Comparison of ENCODE assay signal across 14 cellular contexts in genomic region chr16:55809386-55809785, GRCh38. TPM values are rescaled to one million over a fixed set of nuclear protein-coding genes. Genes with fewer than 3 reads are reported as not detected.
DNase-seq lines count a peak whose midpoint lies in the region; ATAC-seq and TF ChIP-seq lines count a peak whose summit lies in the region.
"Had no signal": no experiment of that assay in that cellular context is flagged by ENCODE, and none has a peak within 500 bp of the region (broad histone marks: within the 10 kb centered on the region; RNA-seq: fewer than 3 reads in every experiment).

No MANE protein-coding gene starts in this region.

- no peak overlapping the region for H3K27ac Mint-ChIP-seq in WTC11
- no peak overlapping the region for H3K27ac Mint-ChIP-seq in stimulated activated memory B cell treated with anti-CD40 and anti-IgM and Interleukin-4, amounts not matched to agents 10 μg/mL and 1 μg/mL and 100 μg/mL, for 72 hours
- no peak overlapping the region for H3K27ac Mint-ChIP-seq in activated CD4-positive, alpha-beta memory T cell treated with anti-CD3 and anti-CD28 coated beads for 36 hours
- H3K27ac Mint-ChIP-seq: CD4-positive, CD25-positive, alpha-beta regulatory T cell had no signal

- peaks cover 23% of the 10 kb centered on the region for H3K4me1 Mint-ChIP-seq in WTC11
- H3K4me1 Mint-ChIP-seq in stimulated activated memory B cell treated with anti-CD40 and anti-IgM and Interleukin-4, amounts not matched to agents 10 μg/mL and 1 μg/mL and 100 μg/mL, for 72 hours, result no peaks in the 10 kb centered on the region
- no peaks in the 10 kb centered on the region for H3K4me1 Mint-ChIP-seq in activated CD4-positive, alpha-beta memory T cell treated with anti-CD3 and anti-CD28 coated beads for 36 hours (ENCODE audit: low read depth)
- H3K4me1 Mint-ChIP-seq: CD4-positive, CD25-positive, alpha-beta regulatory T cell had no signal

- peaks cover 18% of the 10 kb centered on the region for H3K27me3 Mint-ChIP-seq in WTC11 (ENCODE audit: low read depth)
- H3K27me3 Mint-ChIP-seq in stimulated activated memory B cell treated with anti-CD40 and anti-IgM and Interleukin-4, amounts not matched to agents 10 μg/mL and 1 μg/mL and 100 μg/mL, for 72 hours, result peaks cover 20% of the 10 kb centered on the region
- peaks cover 5% of the 10 kb centered on the region for H3K27me3 Mint-ChIP-seq in activated CD4-positive, alpha-beta memory T cell treated with anti-CD3 and anti-CD28 coated beads for 36 hours

- peak; percentile 11 for DNase-seq in activated CD8-positive, alpha-beta memory T cell treated with anti-CD3 and anti-CD28 coated beads for 24 hours
- no peak for DNase-seq in activated CD8-positive, alpha-beta memory T cell treated with anti-CD3 and anti-CD28 coated beads, Interleukin-2, amount 50 U/mL, for 48 hours
- DNase-seq in WTC11 (ENCODE audit: low spot score) (no peak), islet precursor cell (peak; percentile 40), GM10266 (ENCODE audit: extremely low spot score) (no peak), D341Med (ENCODE audit: low spot score) (no peak)
- no peak for DNase-seq in activated CD4-positive, alpha-beta memory T cell treated with anti-CD3 and anti-CD28 coated beads for 36 hours
- DNase-seq: AML-193; Calu3; CD4-positive, CD25-positive, alpha-beta regulatory T cell; DMS79 had no signal

- intact Hi-C loops in activated CD4-positive, alpha-beta memory T cell treated with anti-CD3 and anti-CD28 coated beads for 36 hours (cut with micrococcal nuclease), result no loop called here

- ATAC-seq in WTC11, result peak; percentile 84
- peak; percentile 24 for ATAC-seq in stimulated activated memory B cell treated with anti-CD40 and anti-IgM and Interleukin-4, amounts not matched to agents 10 μg/mL and 1 μg/mL and 100 μg/mL, for 72 hours
- ATAC-seq: HCT116 had no signal

- CTCF ChIA-PET in WTC11 (lab: Charles Lee), result interaction anchor here (1.7 kb wide), 1 partner anchor 344 kb away, joined by 5 read pairs; no protein-coding TSS in a partner anchor
- CTCF ChIA-PET in activated CD4-positive, alpha-beta memory T cell treated with anti-CD3 and anti-CD28 coated beads for 36 hours (lab: Charles Lee), result no interaction called here

- POLR2A ChIA-PET in WTC11 (lab: Charles Lee), result no interaction called here
- POLR2A ChIA-PET in activated CD4-positive, alpha-beta memory T cell treated with anti-CD3 and anti-CD28 coated beads for 36 hours (lab: Charles Lee), result no interaction called here

- no peak for TF ChIP-seq CTCF in WTC11 (IDR thresholded peaks at IDR 0.05)
- no peak for TF ChIP-seq CTCF in GM10266 (IDR thresholded peaks at IDR 0.05; ENCODE audit: control insufficient read depth, insufficient read depth, low read depth, missing control alignments)

- no peak overlapping the region for H3K4me3 Mint-ChIP-seq in WTC11
- no peak overlapping the region for H3K4me3 Mint-ChIP-seq in stimulated activated memory B cell treated with anti-CD40 and anti-IgM and Interleukin-4, amounts not matched to agents 10 μg/mL and 1 μg/mL and 100 μg/mL, for 72 hours
- no peak overlapping the region for H3K4me3 Mint-ChIP-seq in activated CD4-positive, alpha-beta memory T cell treated with anti-CD3 and anti-CD28 coated beads for 36 hours
- H3K4me3 Mint-ChIP-seq: CD4-positive, CD25-positive, alpha-beta regulatory T cell had no signal

- no peaks in the 10 kb centered on the region for H3K9me3 Mint-ChIP-seq in WTC11
- no peaks in the 10 kb centered on the region for H3K9me3 Mint-ChIP-seq in stimulated activated memory B cell treated with anti-CD40 and anti-IgM and Interleukin-4, amounts not matched to agents 10 μg/mL and 1 μg/mL and 100 μg/mL, for 72 hours
- H3K9me3 Mint-ChIP-seq in activated CD4-positive, alpha-beta memory T cell treated with anti-CD3 and anti-CD28 coated beads for 36 hours, result no peaks in the 10 kb centered on the region

- no peaks in the 10 kb centered on the region for H3K36me3 Mint-ChIP-seq in WTC11
- H3K36me3 Mint-ChIP-seq in stimulated activated memory B cell treated with anti-CD40 and anti-IgM and Interleukin-4, amounts not matched to agents 10 μg/mL and 1 μg/mL and 100 μg/mL, for 72 hours, result no peaks in the 10 kb centered on the region
- H3K36me3 Mint-ChIP-seq in activated CD4-positive, alpha-beta memory T cell treated with anti-CD3 and anti-CD28 coated beads for 36 hours, result no peaks in the 10 kb centered on the region
- H3K36me3 Mint-ChIP-seq: CD4-positive, CD25-positive, alpha-beta regulatory T cell had no signal

TF ChIP-seq in WTC11, 78 proteins besides CTCF, POLR2A, EP300 and RAD21:
- TF ChIP-seq NR3C1 (CRISPR knock-in tag; conservative IDR thresholded peaks at IDR 0.05; ENCODE audit: low read depth) (0 out of 2 replicates have a peak, but pooled peaks have one; percentile 29), IRF2 (CRISPR knock-in tag; IDR thresholded peaks at IDR 0.05; ENCODE audit: borderline replicate concordance, low read depth) (no peak)

RNA-seq across cellular contexts. Expression of gene CES1, which starts 23.5 kb away (rescaled TPM):
- 1.5 to 2.1 TPM (median 2.0 TPM) in 3 replicates for total RNA-seq in WTC11 (2021)
- total RNA-seq in activated CD4-positive, alpha-beta memory T cell treated with anti-CD3 and anti-CD28 coated beads for 36 hours, result under 1 TPM in 1 of 2 experiments, not detected in 1; 0.63 TPM
- total RNA-seq: G401 had no signal

Comparison
In these comparisons a context has a peak if more than half of its experiments do, and no peak if none do; other contexts are left out.
1. DNase-seq: peak in activated CD8-positive, alpha-beta memory T cell treated with anti-CD3 and anti-CD28 coated beads for 24 hours (single experiment) and islet precursor cell (single experiment); none in activated CD8-positive, alpha-beta memory T cell treated with anti-CD3 and anti-CD28 coated beads, Interleukin-2, amount 50 U/mL, for 48 hours (single experiment), WTC11 (single experiment), GM10266 (single experiment), D341Med (single experiment) and activated CD4-positive, alpha-beta memory T cell treated with anti-CD3 and anti-CD28 coated beads for 36 hours (single experiment).